16 cellular contexts compared by ENCODE assay signal in the genomic region with DNA sequence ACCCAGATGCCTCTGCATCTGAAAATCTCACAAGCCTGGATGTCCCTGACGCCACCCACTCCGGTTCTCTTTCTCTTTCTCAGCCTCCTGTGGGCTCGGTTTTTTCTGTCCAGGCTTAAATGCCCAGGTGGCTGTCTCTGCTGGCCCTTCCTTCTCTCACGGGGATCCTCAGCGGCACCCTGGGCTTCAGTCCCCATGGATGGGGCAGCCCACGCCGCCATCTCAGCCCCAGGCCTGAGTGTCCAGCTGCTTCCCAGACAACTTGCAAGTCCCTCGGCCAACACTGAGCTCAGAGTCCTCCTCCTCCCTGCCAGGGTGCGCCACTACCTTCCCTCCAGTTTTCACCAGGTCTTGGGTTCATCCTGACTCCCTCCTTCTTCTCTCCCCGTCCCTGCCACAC. TPM values are rescaled to one million over a fixed set of nuclear protein-coding genes. Genes with fewer than 3 reads are reported as not detected.
A peak's percentile ranks its signal among the peaks of the same experiment; 100 is the strongest.
DNase-seq lines count a peak whose midpoint lies in the region; ATAC-seq and TF ChIP-seq lines count a peak whose summit lies in the region.
"Had no signal": no experiment of that assay in that cellular context is flagged by ENCODE, and none has a peak within 500 bp of the region (broad histone marks: within the 10 kb centered on the region; RNA-seq: fewer than 3 reads in every experiment).

No MANE protein-coding gene starts in this region.

- POLR2A ChIA-PET in HEK293 (lab: Yijun Ruan, JAX) (no interaction called here), WTC11 (lab: Charles Lee) (interaction anchor here (0.7 kb wide), 1 partner anchor 1864 kb away, joined by 6 read pairs; no protein-coding TSS in a partner anchor), T-cell (lab: Charles Lee) (no interaction called here)

- TF ChIP-seq EP300 in esophagus muscularis mucosa (IDR thresholded peaks at IDR 0.05) = no peak

- no peak overlapping the region for H4K8ac ChIP-seq in neuronal stem cell (ENCODE audit: low read depth, low read length)

- CTCF ChIA-PET in HEK293 (lab: Yijun Ruan, JAX) (interaction anchor here (0.6 to 0.7 kb wide), 2 partner anchors 109 to 703 kb away, joined by 3 read pairs; no protein-coding TSS in a partner anchor), WTC11 (lab: Charles Lee) (interaction anchor here (2.2 kb wide), 1 partner anchor 140 kb away, joined by 6 read pairs; no protein-coding TSS in a partner anchor), T-cell (lab: Charles Lee) (no interaction called here)

- peak overlapping the region; percentile 54 for H2AFZ ChIP-seq in neuronal stem cell (ENCODE audit: low read length)

- H3K9me3 Mint-ChIP-seq in WTC11 = no peaks in the 10 kb centered on the region
- no peaks in the 10 kb centered on the region for H3K9me3 Mint-ChIP-seq in T-cell
- H3K9me3 Mint-ChIP-seq: CD8-positive, alpha-beta memory T cell had no signal

- WGBS in neuronal stem cell (ENCODE audit: extremely low coverage in 2 of 2, insufficient read length in 2 of 2, insufficient replicate concordance in 1 of 2), 2 donors = no CpG with 5 or more reads among the region's 10 CpGs
- 65% methylated on average over 10 of the region's 10 CpGs for WGBS in esophagus muscularis mucosa

- H3K23ac ChIP-seq in neuronal stem cell (ENCODE audit: low read depth, low read length, poor library complexity) = no peak overlapping the region

- ATAC-seq in WTC11 (no peak), T-cell (replicated peaks in 1 of 4) (no peak)
- ATAC-seq: Right ventricle myocardium inferior had no signal

- H3K36me3 Mint-ChIP-seq in WTC11 = peaks cover 15% of the 10 kb centered on the region
- no peaks in the 10 kb centered on the region for H3K36me3 Mint-ChIP-seq in T-cell
- H3K36me3 Mint-ChIP-seq: CD8-positive, alpha-beta memory T cell had no signal

- no peak for TF ChIP-seq POLR2A in esophagus muscularis mucosa (IDR thresholded peaks at IDR 0.05; ENCODE audit: low read depth)

- intact Hi-C loops in esophagus muscularis mucosa (cut with DNase I) = no loop called here

- H3K18ac ChIP-seq in neuronal stem cell (ENCODE audit: low read length) = peak overlapping the region; percentile 89

- H3K4me2 ChIP-seq in neuronal stem cell (ENCODE audit: insufficient read depth, low read length, poor library complexity, severe bottlenecking) = peak overlapping the region; percentile 11

- no peaks in the 10 kb centered on the region for H3K4me1 ChIP-seq in HEK293 (ENCODE audit: control insufficient read depth, insufficient read depth, low read length)
- H3K4me1 ChIP-seq in iPS-20b (ENCODE audit: insufficient read depth, low read length) = peaks cover 8% of the 10 kb centered on the region; the same call in 1 of the 2 replicates
- peaks cover 11 to 13% of the 10 kb centered on the region in 2 donors for H3K4me1 ChIP-seq in neuronal stem cell (ENCODE audit: control insufficient read depth in 2 of 2, insufficient read depth in 1 of 2, low read depth in 1 of 2, low read length in 2 of 2)
- H3K4me1 ChIP-seq in esophagus muscularis mucosa = no peaks in the 10 kb centered on the region

- H3K9me3 ChIP-seq in HEK293 (ENCODE audit: control insufficient read depth, insufficient read depth, low read depth, low read length) = no peaks in the 10 kb centered on the region
- no peaks in the 10 kb centered on the region for H3K9me3 ChIP-seq in iPS-20b (ENCODE audit: insufficient read depth, low read depth, low read length)
- no peaks in the 10 kb centered on the region for H3K9me3 ChIP-seq in neuronal stem cell (replicated peaks in 1 of 2; ENCODE audit: control insufficient read depth in 2 of 2, insufficient read depth in 1 of 2, low read depth in 1 of 2, low read length in 2 of 2)
- H3K9me3 ChIP-seq in esophagus muscularis mucosa = no peaks in the 10 kb centered on the region

- H3K27ac Mint-ChIP-seq in WTC11 (peak overlapping the region; percentile 63), T-cell (no peak overlapping the region)

- no peak overlapping the region for H3K4ac ChIP-seq in neuronal stem cell (ENCODE audit: low read length)

- H3K9ac ChIP-seq in iPS-20b (ENCODE audit: low read depth, low read length) (0 out of 2 replicates have a peak overlapping the region, but pooled peaks have one; percentile 11), neuronal stem cell (ENCODE audit: low read depth, low read length, poor library complexity) (no peak overlapping the region)

- peak overlapping the region; percentile 47 for H3K14ac ChIP-seq in neuronal stem cell (ENCODE audit: low read length)

- H2BK5ac ChIP-seq in neuronal stem cell (ENCODE audit: low read length) = peak overlapping the region; percentile 66

- no peak overlapping the region for H3K4me3 Mint-ChIP-seq in WTC11
- no peak overlapping the region for H3K4me3 Mint-ChIP-seq in T-cell

- DNase-seq in WTC11 (ENCODE audit: low spot score) (no peak), neuronal stem cell (ENCODE audit: low spot score) (no peak), T-cell (no peak), esophagus muscularis mucosa (ENCODE audit: extremely low spot score) (no peak), NCI-H2227 treated with DMSO at 0.1 percent for 48 hours (lab: John Stamatoyannopoulos, UW) (no peak)
- DNase-seq: CD8-positive, alpha-beta memory T cell; MM.1S; NCI-H1105; NCI-H1694 treated with DMSO at 0.1 percent for 48 hours; NCI-H446; NCI-H748 treated with DMSO at 0.1 percent for 48 hours had no signal

- H4K91ac ChIP-seq in neuronal stem cell (ENCODE audit: low read depth, low read length, poor library complexity) = no peak overlapping the region

- no peak overlapping the region for H3K4me3 ChIP-seq in HEK293 (ENCODE audit: low read depth, low read length)
- no peak overlapping the region for H3K4me3 ChIP-seq in iPS-20b (ENCODE audit: low read length)
- no peak overlapping the region for H3K4me3 ChIP-seq in neuronal stem cell (ENCODE audit: low read length in 2 of 2)
- H3K4me3 ChIP-seq in esophagus muscularis mucosa = no peak overlapping the region

- H2AK5ac ChIP-seq in neuronal stem cell (ENCODE audit: low read depth, low read length) = peak overlapping the region; percentile 75

- H3K27me3 ChIP-seq in iPS-20b (ENCODE audit: insufficient read depth, low read length) (no peaks in the 10 kb centered on the region), neuronal stem cell (ENCODE audit: control insufficient read depth in 3 of 3, insufficient read depth in 3 of 3, low read depth in 1 of 3, low read length in 3 of 3) (no peaks in the 10 kb centered on the region), esophagus muscularis mucosa (peaks cover 0 to 54% (median 10%) of the 10 kb centered on the region in 4 donors)

- peaks cover 13% of the 10 kb centered on the region for H3K79me1 ChIP-seq in neuronal stem cell (ENCODE audit: low read depth, low read length)

- H3K27me3 Mint-ChIP-seq in WTC11 (ENCODE audit: low read depth) (no peaks in the 10 kb centered on the region), T-cell (peaks cover 18 to 25% of the 10 kb centered on the region in 2 donors)

- H2BK12ac ChIP-seq in neuronal stem cell (ENCODE audit: low read length) = no peak overlapping the region

- TF ChIP-seq CTCF in HEK293 (tag by site-specific recombination; IDR thresholded peaks at IDR 0.05) = no peak
- no peak for TF ChIP-seq CTCF in WTC11 (IDR thresholded peaks at IDR 0.05)
- no peak for TF ChIP-seq CTCF in esophagus muscularis mucosa (IDR thresholded peaks at IDR 0.05)

- H2BK15ac ChIP-seq in neuronal stem cell (ENCODE audit: low read length) = peak overlapping the region; percentile 89

- H3K27ac ChIP-seq in HEK293 (ENCODE audit: extremely low read depth, low read depth, low read length) (no peak overlapping the region), iPS-20b (ENCODE audit: low read length) (no peak overlapping the region), neuronal stem cell (replicated peaks; ENCODE audit: low read length) (no peak overlapping the region), esophagus muscularis mucosa (replicated peaks in 1 of 4) (no peak overlapping the region)

- H3K4me1 Mint-ChIP-seq in WTC11 = peaks cover 30% of the 10 kb centered on the region
- H3K4me1 Mint-ChIP-seq in T-cell = peaks cover under 1 to 4% (median 2%) of the 10 kb centered on the region in 3 donors

- no peaks in the 10 kb centered on the region for H3K36me3 ChIP-seq in HEK293 (ENCODE audit: control insufficient read depth in 2 of 2, insufficient read depth in 1 of 2, low read length in 2 of 2)
- H3K36me3 ChIP-seq in iPS-20b (ENCODE audit: insufficient read depth, low read depth, low read length) = peaks cover 17% of the 10 kb centered on the region
- no peaks in the 10 kb centered on the region for H3K36me3 ChIP-seq in neuronal stem cell (replicated peaks in 1 of 2; ENCODE audit: control insufficient read depth in 2 of 2, insufficient read depth in 2 of 2, low read length in 2 of 2)
- no peaks in the 10 kb centered on the region for H3K36me3 ChIP-seq in esophagus muscularis mucosa

- H2BK120ac ChIP-seq in neuronal stem cell (ENCODE audit: low read depth, low read length) = no peak overlapping the region

TF ChIP-seq in HEK293, 187 proteins besides CTCF, POLR2A, EP300 and RAD21 (continues in another document):
- TF ChIP-seq ZNF169 (tag by site-specific recombination; IDR thresholded peaks at IDR 0.05) (no peak), ZNF266 (tag by site-specific recombination; IDR thresholded peaks at IDR 0.05; ENCODE audit: low read depth) (no peak), KLF9 (tag by site-specific recombination; IDR thresholded peaks at IDR 0.05; ENCODE audit: low read depth) (no peak), ZNF48 (tag by site-specific recombination; IDR thresholded peaks at IDR 0.05) (no peak)

TF ChIP-seq in WTC11, 78 proteins besides CTCF, POLR2A, EP300 and RAD21 (continues in another document):
- TF ChIP-seq, protein P1, sequence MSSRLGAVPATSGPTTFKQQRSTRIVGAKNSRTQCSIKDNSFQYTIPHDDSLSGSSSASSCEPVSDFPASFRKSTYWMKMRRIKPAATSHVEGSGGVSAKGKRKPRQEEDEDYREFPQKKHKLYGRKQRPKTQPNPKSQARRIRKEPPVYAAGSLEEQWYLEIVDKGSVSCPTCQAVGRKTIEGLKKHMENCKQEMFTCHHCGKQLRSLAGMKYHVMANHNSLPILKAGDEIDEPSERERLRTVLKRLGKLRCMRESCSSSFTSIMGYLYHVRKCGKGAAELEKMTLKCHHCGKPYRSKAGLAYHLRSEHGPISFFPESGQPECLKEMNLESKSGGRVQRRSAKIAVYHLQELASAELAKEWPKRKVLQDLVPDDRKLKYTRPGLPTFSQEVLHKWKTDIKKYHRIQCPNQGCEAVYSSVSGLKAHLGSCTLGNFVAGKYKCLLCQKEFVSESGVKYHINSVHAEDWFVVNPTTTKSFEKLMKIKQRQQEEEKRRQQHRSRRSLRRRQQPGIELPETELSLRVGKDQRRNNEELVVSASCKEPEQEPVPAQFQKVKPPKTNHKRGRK (CRISPR knock-in tag; IDR thresholded peaks at IDR 0.05; ENCODE audit: borderline replicate concordance) = no peak
- TF ChIP-seq FOXP1 (CRISPR knock-in tag; IDR thresholded peaks at IDR 0.05; ENCODE audit: borderline replicate concordance) = no peak

RNA-seq across cellular contexts. Expression of a gene that starts 6.4 kb away (rescaled TPM):
- total RNA-seq in WTC11 (2021) = 54.8 to 67.3 TPM (median 62.2 TPM) in 3 replicates
- 10.0 TPM for polyA plus RNA-seq in neuronal stem cell (2013, experiment 1 of 2)
- 11.3 TPM for polyA plus RNA-seq in neuronal stem cell (2013, experiment 2 of 2)
- total RNA-seq in T-cell = under 1 TPM in 2 of 5 donors, not detected in 3; 0.03 TPM
- total RNA-seq in esophagus muscularis mucosa = under 1 TPM in 1 of 4 donors, not detected in 3; under 0.01 TPM
- total RNA-seq: CD8-positive, alpha-beta memory T cell; Daoy; Right ventricle myocardium inferior had no signal
- polyA plus RNA-seq: BJ; CD8-positive, alpha-beta memory T cell had no signal

Comparison
In these comparisons a context has a peak if more than half of its experiments do, and no peak if none do; other contexts are left out.
1. RNA of a gene that starts 6.4 kb away (total RNA-seq): 54.8 to 67.3 TPM in WTC11; 0.03 TPM in T-cell and under 0.01 TPM in esophagus muscularis mucosa; every median in the first group is over 10 times any median in the second.
2. CTCF ChIA-PET loops: an anchor here in HEK293 (0.6 to 0.7 kb wide) and WTC11 (2.2 kb wide); none called in T-cell.